ENCODE assay signal across 19 cellular contexts in genomic region chr5:34843482-34843881, GRCh38. TPM values are rescaled to one million over a fixed set of nuclear protein-coding genes. Genes with fewer than 3 reads are reported as not detected.
DNase-seq lines count a peak whose midpoint lies in the region; ATAC-seq and TF ChIP-seq lines count a peak whose summit lies in the region.
"Had no signal": no experiment of that assay in that cellular context is flagged by ENCODE, and none has a peak within 500 bp of the region (broad histone marks: within the 10 kb centered on the region; RNA-seq: fewer than 3 reads in every experiment).

No MANE protein-coding gene starts in this region.

- no peaks in the 10 kb centered on the region for H3K36me3 Mint-ChIP-seq in activated CD8-positive, alpha-beta T cell treated with anti-CD3 and anti-CD28 coated beads, Interleukin-2, amount 10 ng/mL, durations not matched to agents 7 days and 5 days (ENCODE audit: low read depth)

- H4K5ac ChIP-seq in IMR-90 (ENCODE audit: low read depth, low read length): no peak overlapping the region

- POLR2A ChIA-PET in IMR-90 (lab: Charles Lee; ENCODE audit: unreplicated experiment): no interaction called here
- POLR2A ChIA-PET in activated CD8-positive, alpha-beta T cell treated with anti-CD3 and anti-CD28 coated beads, Interleukin-2, amount 10 ng/mL, durations not matched to agents 7 days and 5 days (lab: Charles Lee): no interaction called here

- H4K8ac ChIP-seq in IMR-90 (ENCODE audit: low read depth in 2 of 2, low read length in 2 of 2) (no peak overlapping the region), trophoblast cell (ENCODE audit: low read depth, low read length) (no peak overlapping the region)

- H3K79me2 ChIP-seq in trophoblast cell (ENCODE audit: control insufficient read depth, insufficient read depth, low read length, poor library complexity): peaks cover 1% of the 10 kb centered on the region

- no peak overlapping the region for H2BK20ac ChIP-seq in IMR-90 (ENCODE audit: low read depth, low read length)

- H3K27me3 ChIP-seq in IMR-90 (ENCODE audit: control insufficient read depth, insufficient read depth, low read length) (no peaks in the 10 kb centered on the region), trophoblast cell (ENCODE audit: insufficient read depth, low read length) (no peaks in the 10 kb centered on the region)
- H3K27me3 ChIP-seq: BLaER1 treated with 17β-estradiol and CSF1 and Interleukin-3, amounts not matched to agents 10 nM and 100 nM had no signal

- peaks cover 3% of the 10 kb centered on the region; the same call in 1 of the 2 replicates for H3K4me1 ChIP-seq in IMR-90 (ENCODE audit: control insufficient read depth, insufficient read depth, low read length)
- H3K4me1 ChIP-seq in trophoblast cell (ENCODE audit: control insufficient read depth in 1 of 2, insufficient read depth in 2 of 2, low read length in 2 of 2): peaks cover 0 to 4% of the 10 kb centered on the region in 2 experiments

- no peak overlapping the region for H2BK120ac ChIP-seq in IMR-90 (ENCODE audit: low read depth, low read length)
- no peak overlapping the region for H2BK120ac ChIP-seq in trophoblast cell (ENCODE audit: insufficient read depth, low read length, poor library complexity)

- no peaks in the 10 kb centered on the region for H4K20me1 ChIP-seq in IMR-90 (ENCODE audit: insufficient read depth, low read length)
- H4K20me1 ChIP-seq: BLaER1 treated with 17β-estradiol and CSF1 and Interleukin-3, amounts not matched to agents 10 nM and 100 nM had no signal

- ATAC-seq in IMR-90 (ENCODE audit: low read depth) (no peak; the same call in 1 of the 2 replicates), GM18502 (IDR thresholded peaks at IDR 0.05; ENCODE audit: poor library complexity, unreplicated experiment) (no peak), HG03457 (IDR thresholded peaks at IDR 0.05; ENCODE audit: unreplicated experiment) (no peak)
- no peak for ATAC-seq in activated CD8-positive, alpha-beta T cell treated with anti-CD3 and anti-CD28 coated beads, Interleukin-2, amount 10 ng/mL, durations not matched to agents 7 days and 5 days
- ATAC-seq: CD8-positive, alpha-beta T cell had no signal

- DNase-seq in IMR-90 (peak; percentile 50), astrocyte of the cerebellum (ENCODE audit: low read depth) (peak; percentile 8), fibroblast of the aortic adventitia (ENCODE audit: low read depth) (peak; percentile 60), trophoblast cell (no peak), T-helper 2 cell (no peak)
- DNase-seq in activated CD8-positive, alpha-beta T cell treated with anti-CD3 and anti-CD28 coated beads, Interleukin-2, amount 10 ng/mL, durations not matched to agents 7 days and 5 days: no peak
- DNase-seq: Calu3; CD8-positive, alpha-beta T cell; EL; Kasumi-1; NCI-H1092 treated with DMSO at 0.1 percent for 48 hours; NCI-H2081 treated with DMSO at 0.1 percent for 48 hours; NCI-H510A; NCI-H774; Right ventricle myocardium superior had no signal

- TF ChIP-seq CTCF in IMR-90 (conservative IDR thresholded peaks at IDR 0.05; ENCODE audit: low read depth, low read length): no peak
- no peak for TF ChIP-seq CTCF in astrocyte of the cerebellum (IDR thresholded peaks at IDR 0.05; ENCODE audit: low read depth, low read length, missing control alignments)
- no peak for TF ChIP-seq CTCF in fibroblast of the aortic adventitia (IDR thresholded peaks at IDR 0.05; ENCODE audit: insufficient read depth, low read length)

- no peak overlapping the region for H2BK15ac ChIP-seq in IMR-90 (ENCODE audit: low read depth, low read length)

- H3K27me3 Mint-ChIP-seq in activated CD8-positive, alpha-beta T cell treated with anti-CD3 and anti-CD28 coated beads, Interleukin-2, amount 10 ng/mL, durations not matched to agents 7 days and 5 days (ENCODE audit: low read depth): peaks cover 4% of the 10 kb centered on the region

- H2BK5ac ChIP-seq in IMR-90 (ENCODE audit: low read depth, low read length, poor library complexity, severe bottlenecking) (no peak overlapping the region), trophoblast cell (ENCODE audit: low read depth, low read length, poor library complexity) (no peak overlapping the region)

- 20% methylated on average over 1 of the region's 2 CpGs; no CpG with 5 or more reads in 1 of the 2 experiments for WGBS in IMR-90 (ENCODE audit: extremely low coverage in 2 of 2, insufficient read length in 1 of 2), 2 experiments
- WGBS in trophoblast cell (ENCODE audit: extremely low coverage, insufficient coverage, insufficient read length): no CpG with 5 or more reads among the region's 2 CpGs

- no peak for TF ChIP-seq RAD21 in IMR-90 (IDR thresholded peaks at IDR 0.05; ENCODE audit: low read length)

- H3K56ac ChIP-seq in IMR-90 (ENCODE audit: extremely low read depth, insufficient read depth, low read length): no peak overlapping the region

- no peaks in the 10 kb centered on the region for H3K9me3 Mint-ChIP-seq in activated CD8-positive, alpha-beta T cell treated with anti-CD3 and anti-CD28 coated beads, Interleukin-2, amount 10 ng/mL, durations not matched to agents 7 days and 5 days (ENCODE audit: insufficient read depth)
- H3K9me3 Mint-ChIP-seq: CD8-positive, alpha-beta T cell; IgD-negative memory B cell had no signal

- H3K9me3 ChIP-seq in IMR-90 (ENCODE audit: control insufficient read depth, insufficient read depth, low read length) (peaks cover under 1% of the 10 kb centered on the region; the same call in 1 of the 2 replicates), trophoblast cell (ENCODE audit: insufficient read depth, low read depth, low read length) (peaks cover 6% of the 10 kb centered on the region)

- H2AK5ac ChIP-seq in IMR-90 (ENCODE audit: low read depth, low read length) (no peak overlapping the region), trophoblast cell (ENCODE audit: low read length) (no peak overlapping the region)

- dilution Hi-C loops in IMR-90 (cut with HindIII; ENCODE audit: low sequenced_read_pairs, unreplicated experiment): no loop called here

- no peak overlapping the region for H2AFZ ChIP-seq in IMR-90 (replicated peaks; ENCODE audit: low read length, poor library complexity)
- H2AFZ ChIP-seq in trophoblast cell (ENCODE audit: insufficient read depth, low read length, poor library complexity): no peak overlapping the region

- intact Hi-C loops in IMR-90 (cut with micrococcal nuclease): loop anchor here (5.0 kb wide), 1 partner anchor 54 kb away; no protein-coding TSS in a partner anchor

- H4K12ac ChIP-seq in trophoblast cell (ENCODE audit: low read depth, low read length): no peak overlapping the region

- H3K4ac ChIP-seq in IMR-90 (ENCODE audit: low read depth, low read length): no peak overlapping the region
- H3K4ac ChIP-seq in trophoblast cell (ENCODE audit: low read depth, low read length): no peak overlapping the region

- in situ Hi-C loops in IMR-90 (cut with MboI; ENCODE audit: low sequenced_read_pairs): no loop called here
- in situ Hi-C loops in astrocyte of the cerebellum (cut with HindIII; ENCODE audit: low sequenced_read_pairs): no loop called here

- no TSS peak for BruUV-seq in IMR-90 (replicated peaks; lab: Mats Ljungman, UMichigan)

- no peak overlapping the region for H3K14ac ChIP-seq in IMR-90 (replicated peaks; ENCODE audit: low read depth, low read length)
- H3K14ac ChIP-seq in trophoblast cell (ENCODE audit: low read length): no peak overlapping the region

- no peak overlapping the region for H2AK9ac ChIP-seq in IMR-90 (replicated peaks; ENCODE audit: low read depth, low read length, poor library complexity)

- H3K9me1 ChIP-seq in IMR-90 (ENCODE audit: insufficient read depth, low read length): peaks cover 4% of the 10 kb centered on the region; the same call in 1 of the 2 replicates

- H3K27ac Mint-ChIP-seq in activated CD8-positive, alpha-beta T cell treated with anti-CD3 and anti-CD28 coated beads, Interleukin-2, amount 10 ng/mL, durations not matched to agents 7 days and 5 days: no peak overlapping the region
- H3K27ac Mint-ChIP-seq: CD8-positive, alpha-beta T cell had no signal

- no peak overlapping the region for H4K91ac ChIP-seq in IMR-90 (ENCODE audit: insufficient read depth, low read depth, low read length)
- H4K91ac ChIP-seq in trophoblast cell (ENCODE audit: low read depth, low read length): no peak overlapping the region

- H3K4me3 ChIP-seq in IMR-90 (ENCODE audit: insufficient read depth, low read depth, low read length) (no peak overlapping the region), astrocyte of the cerebellum (ENCODE audit: low read depth, low read length) (no peak overlapping the region), fibroblast of the aortic adventitia (ENCODE audit: low read depth, low read length) (no peak overlapping the region), trophoblast cell (ENCODE audit: low read depth, low read length) (no peak overlapping the region)
- H3K4me3 ChIP-seq: BLaER1 treated with 17β-estradiol and CSF1 and Interleukin-3, amounts not matched to agents 10 nM and 100 nM had no signal

- H3K18ac ChIP-seq in IMR-90 (ENCODE audit: low read depth, low read length) (no peak overlapping the region), trophoblast cell (ENCODE audit: low read length) (no peak overlapping the region)

- H3K79me1 ChIP-seq in IMR-90 (ENCODE audit: low read depth in 1 of 2, low read length in 2 of 2): no peaks in the 10 kb centered on the region
- peaks cover 6% of the 10 kb centered on the region for H3K79me1 ChIP-seq in trophoblast cell (ENCODE audit: low read length)

- H2BK12ac ChIP-seq in trophoblast cell (ENCODE audit: low read length): no peak overlapping the region

- H3K4me2 ChIP-seq in IMR-90 (ENCODE audit: low read depth, low read length) (no peak overlapping the region), trophoblast cell (ENCODE audit: low read length) (no peak overlapping the region)
- H3K4me2 ChIP-seq: BLaER1 treated with 17β-estradiol and CSF1 and Interleukin-3, amounts not matched to agents 10 nM and 100 nM had no signal

- H3K4me3 Mint-ChIP-seq in activated CD8-positive, alpha-beta T cell treated with anti-CD3 and anti-CD28 coated beads, Interleukin-2, amount 10 ng/mL, durations not matched to agents 7 days and 5 days: no peak overlapping the region
- H3K4me3 Mint-ChIP-seq: CD8-positive, alpha-beta T cell had no signal

- H3K9ac ChIP-seq in IMR-90 (ENCODE audit: low read depth, low read length) (no peak overlapping the region), trophoblast cell (ENCODE audit: low read length) (no peak overlapping the region)
- H3K9ac ChIP-seq: BLaER1 treated with 17β-estradiol and CSF1 and Interleukin-3, amounts not matched to agents 10 nM and 100 nM had no signal

- H3K36me3 ChIP-seq in IMR-90 (ENCODE audit: control insufficient read depth, insufficient read depth, low read length) (no peaks in the 10 kb centered on the region), trophoblast cell (ENCODE audit: control insufficient read depth in 1 of 2, insufficient read depth in 2 of 2, low read length in 2 of 2) (no peaks in the 10 kb centered on the region)
- H3K36me3 ChIP-seq: BLaER1 treated with 17β-estradiol and CSF1 and Interleukin-3, amounts not matched to agents 10 nM and 100 nM had no signal

- no peak overlapping the region for H3K27ac ChIP-seq in IMR-90 (ENCODE audit: insufficient read depth, low read length)
- H3K27ac ChIP-seq in trophoblast cell (ENCODE audit: low read depth, low read length): peak overlapping the region; percentile 44
- H3K27ac ChIP-seq: BLaER1 treated with 17β-estradiol and CSF1 and Interleukin-3, amounts not matched to agents 10 nM and 100 nM had no signal

- CTCF ChIA-PET in IMR-90 (lab: Yijun Ruan, JAX): no interaction called here
- CTCF ChIA-PET in activated CD8-positive, alpha-beta T cell treated with anti-CD3 and anti-CD28 coated beads, Interleukin-2, amount 10 ng/mL, durations not matched to agents 7 days and 5 days (lab: Charles Lee): no interaction called here

- no peak overlapping the region for H3K23ac ChIP-seq in IMR-90 (ENCODE audit: low read depth, low read length)
- no peak overlapping the region for H3K23ac ChIP-seq in trophoblast cell (ENCODE audit: low read length)

- no peak for TF ChIP-seq POLR2A in IMR-90 (IDR thresholded peaks at IDR 0.05; ENCODE audit: low read depth, low read length)

- peaks cover 8% of the 10 kb centered on the region for H3K4me1 Mint-ChIP-seq in activated CD8-positive, alpha-beta T cell treated with anti-CD3 and anti-CD28 coated beads, Interleukin-2, amount 10 ng/mL, durations not matched to agents 7 days and 5 days (ENCODE audit: low read depth)

RNA-seq across cellular contexts. Expression of gene TTC23L, which starts 4.5 kb away (rescaled TPM):
- total RNA-seq in IMR-90 (2012; rRNA removed) (under 0.01 TPM in 2 replicates), fibroblast of the aortic adventitia (ENCODE audit: low replicate concordance) (0.36 TPM in 1 of 2 replicates, not detected in the other)
- polyA plus RNA-seq in IMR-90 (2012; rRNA removed): not detected in 2 replicates
- 0.03 TPM in 1 of 2 replicates, not detected in the other for polyA plus RNA-seq in IMR-90 (2012; cell fraction: cytosol; rRNA removed)
- 0.19 TPM in 1 of 2 replicates, not detected in the other for polyA plus RNA-seq in IMR-90 (2012; cell fraction: nucleus; rRNA removed; ENCODE audit: low replicate concordance)
- polyA plus RNA-seq in trophoblast cell (2013): 0.39 and 0.51 TPM in 2 replicates
- not detected for total RNA-seq in activated CD8-positive, alpha-beta T cell treated with anti-CD3 and anti-CD28 coated beads, Interleukin-2, amount 10 ng/mL, durations not matched to agents 7 days and 5 days
- total RNA-seq: CD8-positive, alpha-beta T cell; Right ventricle myocardium superior had no signal
- polyA plus RNA-seq: IgD-negative memory B cell had no signal

Comparison
In these comparisons a context has a peak if more than half of its experiments do, and no peak if none do; other contexts are left out.
1. DNase-seq: peak in IMR-90 (single experiment), astrocyte of the cerebellum (single experiment) and fibroblast of the aortic adventitia (single experiment); none in trophoblast cell (0 of 2), T-helper 2 cell (0 of 5) and activated CD8-positive, alpha-beta T cell treated with anti-CD3 and anti-CD28 coated beads, Interleukin-2, amount 10 ng/mL, durations not matched to agents 7 days and 5 days (single experiment).